ENCODE assay signal across 1 cellular context in the genomic region with DNA sequence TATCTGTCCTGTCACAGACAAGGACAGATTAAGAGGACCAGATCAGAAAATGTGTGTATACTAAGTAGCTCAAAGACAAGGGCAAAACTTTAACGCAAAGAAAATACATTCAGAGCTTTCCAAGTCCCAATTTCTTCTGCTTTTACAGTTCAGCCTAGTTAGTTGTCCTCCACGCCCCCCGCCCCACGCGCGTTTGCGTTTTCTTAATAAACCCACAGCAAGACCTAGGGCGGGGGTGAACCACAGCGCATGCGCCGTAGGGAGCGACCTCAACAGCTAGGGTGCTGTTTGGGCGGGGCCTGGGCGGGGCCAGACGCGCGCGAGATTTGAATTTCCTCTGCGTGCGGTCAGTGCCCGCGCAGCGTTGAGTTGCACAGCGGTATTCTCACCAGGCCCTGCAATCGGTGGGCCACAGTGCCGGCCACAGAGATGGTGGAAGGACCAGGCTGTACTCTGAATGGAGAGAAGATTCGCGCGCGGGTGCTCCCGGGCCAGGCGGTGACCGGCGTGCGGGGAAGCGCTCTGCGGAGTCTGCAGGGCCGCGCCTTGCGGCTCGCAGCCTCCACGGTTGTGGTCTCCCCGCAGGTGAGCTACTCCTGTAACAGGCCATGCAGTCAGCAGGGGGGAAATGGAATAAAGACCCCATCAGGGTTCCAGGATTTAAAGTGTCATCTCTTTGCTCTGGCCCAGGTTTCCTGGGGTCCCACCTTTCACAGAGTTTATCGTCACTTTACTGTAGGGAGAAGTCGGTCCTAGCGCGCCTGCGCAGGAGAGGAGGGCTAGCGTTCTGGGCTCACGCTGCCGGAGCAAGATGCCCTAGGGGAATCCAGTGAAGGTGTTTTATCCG.
TF ChIP-seq lines count a peak whose summit lies in the region.

A gene with protein sequence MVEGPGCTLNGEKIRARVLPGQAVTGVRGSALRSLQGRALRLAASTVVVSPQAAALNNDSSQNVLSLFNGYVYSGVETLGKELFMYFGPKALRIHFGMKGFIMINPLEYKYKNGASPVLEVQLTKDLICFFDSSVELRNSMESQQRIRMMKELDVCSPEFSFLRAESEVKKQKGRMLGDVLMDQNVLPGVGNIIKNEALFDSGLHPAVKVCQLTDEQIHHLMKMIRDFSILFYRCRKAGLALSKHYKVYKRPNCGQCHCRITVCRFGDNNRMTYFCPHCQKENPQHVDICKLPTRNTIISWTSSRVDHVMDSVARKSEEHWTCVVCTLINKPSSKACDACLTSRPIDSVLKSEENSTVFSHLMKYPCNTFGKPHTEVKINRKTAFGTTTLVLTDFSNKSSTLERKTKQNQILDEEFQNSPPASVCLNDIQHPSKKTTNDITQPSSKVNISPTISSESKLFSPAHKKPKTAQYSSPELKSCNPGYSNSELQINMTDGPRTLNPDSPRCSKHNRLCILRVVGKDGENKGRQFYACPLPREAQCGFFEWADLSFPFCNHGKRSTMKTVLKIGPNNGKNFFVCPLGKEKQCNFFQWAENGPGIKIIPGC (plus strand): TSS at position 350 of the 847 bp plus-strand sequence. CDS start 80 bp downstream, at position 430.

TF ChIP-seq in HepG2, 621 proteins besides CTCF, POLR2A, EP300 and RAD21 (continued from another document and continues in another):
- TF ChIP-seq, protein P1, sequence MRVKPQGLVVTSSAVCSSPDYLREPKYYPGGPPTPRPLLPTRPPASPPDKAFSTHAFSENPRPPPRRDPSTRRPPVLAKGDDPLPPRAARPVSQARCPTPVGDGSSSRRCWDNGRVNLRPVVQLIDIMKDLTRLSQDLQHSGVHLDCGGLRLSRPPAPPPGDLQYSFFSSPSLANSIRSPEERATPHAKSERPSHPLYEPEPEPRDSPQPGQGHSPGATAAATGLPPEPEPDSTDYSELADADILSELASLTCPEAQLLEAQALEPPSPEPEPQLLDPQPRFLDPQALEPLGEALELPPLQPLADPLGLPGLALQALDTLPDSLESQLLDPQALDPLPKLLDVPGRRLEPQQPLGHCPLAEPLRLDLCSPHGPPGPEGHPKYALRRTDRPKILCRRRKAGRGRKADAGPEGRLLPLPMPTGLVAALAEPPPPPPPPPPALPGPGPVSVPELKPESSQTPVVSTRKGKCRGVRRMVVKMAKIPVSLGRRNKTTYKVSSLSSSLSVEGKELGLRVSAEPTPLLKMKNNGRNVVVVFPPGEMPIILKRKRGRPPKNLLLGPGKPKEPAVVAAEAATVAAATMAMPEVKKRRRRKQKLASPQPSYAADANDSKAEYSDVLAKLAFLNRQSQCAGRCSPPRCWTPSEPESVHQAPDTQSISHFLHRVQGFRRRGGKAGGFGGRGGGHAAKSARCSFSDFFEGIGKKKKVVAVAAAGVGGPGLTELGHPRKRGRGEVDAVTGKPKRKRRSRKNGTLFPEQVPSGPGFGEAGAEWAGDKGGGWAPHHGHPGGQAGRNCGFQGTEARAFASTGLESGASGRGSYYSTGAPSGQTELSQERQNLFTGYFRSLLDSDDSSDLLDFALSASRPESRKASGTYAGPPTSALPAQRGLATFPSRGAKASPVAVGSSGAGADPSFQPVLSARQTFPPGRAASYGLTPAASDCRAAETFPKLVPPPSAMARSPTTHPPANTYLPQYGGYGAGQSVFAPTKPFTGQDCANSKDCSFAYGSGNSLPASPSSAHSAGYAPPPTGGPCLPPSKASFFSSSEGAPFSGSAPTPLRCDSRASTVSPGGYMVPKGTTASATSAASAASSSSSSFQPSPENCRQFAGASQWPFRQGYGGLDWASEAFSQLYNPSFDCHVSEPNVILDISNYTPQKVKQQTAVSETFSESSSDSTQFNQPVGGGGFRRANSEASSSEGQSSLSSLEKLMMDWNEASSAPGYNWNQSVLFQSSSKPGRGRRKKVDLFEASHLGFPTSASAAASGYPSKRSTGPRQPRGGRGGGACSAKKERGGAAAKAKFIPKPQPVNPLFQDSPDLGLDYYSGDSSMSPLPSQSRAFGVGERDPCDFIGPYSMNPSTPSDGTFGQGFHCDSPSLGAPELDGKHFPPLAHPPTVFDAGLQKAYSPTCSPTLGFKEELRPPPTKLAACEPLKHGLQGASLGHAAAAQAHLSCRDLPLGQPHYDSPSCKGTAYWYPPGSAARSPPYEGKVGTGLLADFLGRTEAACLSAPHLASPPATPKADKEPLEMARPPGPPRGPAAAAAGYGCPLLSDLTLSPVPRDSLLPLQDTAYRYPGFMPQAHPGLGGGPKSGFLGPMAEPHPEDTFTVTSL (CRISPR knock-in tag; IDR thresholded peaks at IDR 0.05; ENCODE audit: borderline replicate concordance), result 0 out of 2 replicates have a peak, but pooled peaks have one; percentile 13
- peak; percentile 42; the same call in 1 of the 2 replicates for TF ChIP-seq ZMAT3 (CRISPR knock-in tag; conservative IDR thresholded peaks at IDR 0.05)
- peak; percentile 46; the same call in 1 of the 2 replicates for TF ChIP-seq NFKB2 (CRISPR knock-in tag; IDR thresholded peaks at IDR 0.05; ENCODE audit: borderline replicate concordance)
- TF ChIP-seq ZNF777 (CRISPR knock-in tag; IDR thresholded peaks at IDR 0.05), result peak; percentile 64; the same call in 1 of the 2 replicates
- no peak for TF ChIP-seq SMYD3 (CRISPR knock-in tag; IDR thresholded peaks at IDR 0.05)
- TF ChIP-seq POLR2AphosphoS5 (IDR thresholded peaks at IDR 0.05; ENCODE audit: low read depth, low read length), result peak; percentile 70
- TF ChIP-seq ZNF878 (CRISPR knock-in tag; IDR thresholded peaks at IDR 0.05), result peak; percentile 88
- no peak for TF ChIP-seq NFRKB (IDR thresholded peaks at IDR 0.05)
- TF ChIP-seq ZNF547 (CRISPR knock-in tag; IDR thresholded peaks at IDR 0.05), result peak; percentile 80; the same call in 1 of the 2 replicates
- peak; percentile 93 for TF ChIP-seq CCDC6 (CRISPR knock-in tag; IDR thresholded peaks at IDR 0.05)
- TF ChIP-seq MBD4 (IDR thresholded peaks at IDR 0.05; ENCODE audit: borderline replicate concordance, low read length), result no peak
- peak; percentile 43; the same call in 1 of the 2 replicates for TF ChIP-seq ZNF274 (CRISPR knock-in tag; IDR thresholded peaks at IDR 0.05)
- TF ChIP-seq ZSCAN20 (CRISPR knock-in tag; IDR thresholded peaks at IDR 0.05; ENCODE audit: borderline replicate concordance), result no peak
- TF ChIP-seq, protein P2, sequence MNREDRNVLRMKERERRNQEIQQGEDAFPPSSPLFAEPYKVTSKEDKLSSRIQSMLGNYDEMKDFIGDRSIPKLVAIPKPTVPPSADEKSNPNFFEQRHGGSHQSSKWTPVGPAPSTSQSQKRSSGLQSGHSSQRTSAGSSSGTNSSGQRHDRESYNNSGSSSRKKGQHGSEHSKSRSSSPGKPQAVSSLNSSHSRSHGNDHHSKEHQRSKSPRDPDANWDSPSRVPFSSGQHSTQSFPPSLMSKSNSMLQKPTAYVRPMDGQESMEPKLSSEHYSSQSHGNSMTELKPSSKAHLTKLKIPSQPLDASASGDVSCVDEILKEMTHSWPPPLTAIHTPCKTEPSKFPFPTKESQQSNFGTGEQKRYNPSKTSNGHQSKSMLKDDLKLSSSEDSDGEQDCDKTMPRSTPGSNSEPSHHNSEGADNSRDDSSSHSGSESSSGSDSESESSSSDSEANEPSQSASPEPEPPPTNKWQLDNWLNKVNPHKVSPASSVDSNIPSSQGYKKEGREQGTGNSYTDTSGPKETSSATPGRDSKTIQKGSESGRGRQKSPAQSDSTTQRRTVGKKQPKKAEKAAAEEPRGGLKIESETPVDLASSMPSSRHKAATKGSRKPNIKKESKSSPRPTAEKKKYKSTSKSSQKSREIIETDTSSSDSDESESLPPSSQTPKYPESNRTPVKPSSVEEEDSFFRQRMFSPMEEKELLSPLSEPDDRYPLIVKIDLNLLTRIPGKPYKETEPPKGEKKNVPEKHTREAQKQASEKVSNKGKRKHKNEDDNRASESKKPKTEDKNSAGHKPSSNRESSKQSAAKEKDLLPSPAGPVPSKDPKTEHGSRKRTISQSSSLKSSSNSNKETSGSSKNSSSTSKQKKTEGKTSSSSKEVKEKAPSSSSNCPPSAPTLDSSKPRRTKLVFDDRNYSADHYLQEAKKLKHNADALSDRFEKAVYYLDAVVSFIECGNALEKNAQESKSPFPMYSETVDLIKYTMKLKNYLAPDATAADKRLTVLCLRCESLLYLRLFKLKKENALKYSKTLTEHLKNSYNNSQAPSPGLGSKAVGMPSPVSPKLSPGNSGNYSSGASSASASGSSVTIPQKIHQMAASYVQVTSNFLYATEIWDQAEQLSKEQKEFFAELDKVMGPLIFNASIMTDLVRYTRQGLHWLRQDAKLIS (CRISPR knock-in tag; IDR thresholded peaks at IDR 0.05), result no peak
- peak; percentile 63; the same call in 1 of the 2 replicates for TF ChIP-seq ZFP41 (CRISPR knock-in tag; IDR thresholded peaks at IDR 0.05; ENCODE audit: borderline replicate concordance)
- no peak for TF ChIP-seq ZNF3 (CRISPR knock-in tag; IDR thresholded peaks at IDR 0.05)
- no peak for TF ChIP-seq ATRX (CRISPR knock-in tag; IDR thresholded peaks at IDR 0.05; ENCODE audit: borderline replicate concordance)
- TF ChIP-seq, protein P3, sequence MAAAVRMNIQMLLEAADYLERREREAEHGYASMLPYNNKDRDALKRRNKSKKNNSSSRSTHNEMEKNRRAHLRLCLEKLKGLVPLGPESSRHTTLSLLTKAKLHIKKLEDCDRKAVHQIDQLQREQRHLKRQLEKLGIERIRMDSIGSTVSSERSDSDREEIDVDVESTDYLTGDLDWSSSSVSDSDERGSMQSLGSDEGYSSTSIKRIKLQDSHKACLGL (CRISPR knock-in tag; IDR thresholded peaks at IDR 0.05), result peak; percentile 93; the same call in 1 of the 2 replicates
- TF ChIP-seq ZNF460 (CRISPR knock-in tag; IDR thresholded peaks at IDR 0.05; ENCODE audit: borderline replicate concordance), result no peak
- TF ChIP-seq HDAC2 (CRISPR knock-in tag; IDR thresholded peaks at IDR 0.05), result peak; percentile 84
- no peak for TF ChIP-seq RNF2 (conservative IDR thresholded peaks at IDR 0.05; ENCODE audit: low read depth)
- TF ChIP-seq, protein P4, sequence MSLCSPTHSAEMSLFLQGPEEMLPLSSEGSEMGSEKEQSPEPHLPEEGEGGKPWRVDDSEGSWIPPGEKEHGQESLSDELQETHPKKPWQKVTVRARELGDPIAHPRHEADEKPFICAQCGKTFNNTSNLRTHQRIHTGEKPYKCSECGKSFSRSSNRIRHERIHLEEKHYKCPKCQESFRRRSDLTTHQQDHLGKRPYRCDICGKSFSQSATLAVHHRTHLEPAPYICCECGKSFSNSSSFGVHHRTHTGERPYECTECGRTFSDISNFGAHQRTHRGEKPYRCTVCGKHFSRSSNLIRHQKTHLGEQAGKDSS (CRISPR knock-in tag; IDR thresholded peaks at IDR 0.05; ENCODE audit: borderline replicate concordance, low read depth), result peak; percentile 48; the same call in 1 of the 2 replicates
- peak; percentile 31; the same call in 1 of the 2 replicates for TF ChIP-seq JUNB (CRISPR knock-in tag; IDR thresholded peaks at IDR 0.05; ENCODE audit: borderline replicate concordance)
- no peak for TF ChIP-seq JUND (CRISPR knock-in tag; IDR thresholded peaks at IDR 0.05)
- TF ChIP-seq TCF7 (IDR thresholded peaks at IDR 0.05; ENCODE audit: low read depth), result no peak
- TF ChIP-seq, protein P5, sequence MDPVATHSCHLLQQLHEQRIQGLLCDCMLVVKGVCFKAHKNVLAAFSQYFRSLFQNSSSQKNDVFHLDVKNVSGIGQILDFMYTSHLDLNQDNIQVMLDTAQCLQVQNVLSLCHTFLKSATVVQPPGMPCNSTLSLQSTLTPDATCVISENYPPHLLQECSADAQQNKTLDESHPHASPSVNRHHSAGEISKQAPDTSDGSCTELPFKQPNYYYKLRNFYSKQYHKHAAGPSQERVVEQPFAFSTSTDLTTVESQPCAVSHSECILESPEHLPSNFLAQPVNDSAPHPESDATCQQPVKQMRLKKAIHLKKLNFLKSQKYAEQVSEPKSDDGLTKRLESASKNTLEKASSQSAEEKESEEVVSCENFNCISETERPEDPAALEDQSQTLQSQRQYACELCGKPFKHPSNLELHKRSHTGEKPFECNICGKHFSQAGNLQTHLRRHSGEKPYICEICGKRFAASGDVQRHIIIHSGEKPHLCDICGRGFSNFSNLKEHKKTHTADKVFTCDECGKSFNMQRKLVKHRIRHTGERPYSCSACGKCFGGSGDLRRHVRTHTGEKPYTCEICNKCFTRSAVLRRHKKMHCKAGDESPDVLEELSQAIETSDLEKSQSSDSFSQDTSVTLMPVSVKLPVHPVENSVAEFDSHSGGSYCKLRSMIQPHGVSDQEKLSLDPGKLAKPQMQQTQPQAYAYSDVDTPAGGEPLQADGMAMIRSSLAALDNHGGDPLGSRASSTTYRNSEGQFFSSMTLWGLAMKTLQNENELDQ (CRISPR knock-in tag; IDR thresholded peaks at IDR 0.05; ENCODE audit: borderline replicate concordance), result 0 out of 2 replicates have a peak, but pooled peaks have one; percentile 43
- TF ChIP-seq, protein P6, sequence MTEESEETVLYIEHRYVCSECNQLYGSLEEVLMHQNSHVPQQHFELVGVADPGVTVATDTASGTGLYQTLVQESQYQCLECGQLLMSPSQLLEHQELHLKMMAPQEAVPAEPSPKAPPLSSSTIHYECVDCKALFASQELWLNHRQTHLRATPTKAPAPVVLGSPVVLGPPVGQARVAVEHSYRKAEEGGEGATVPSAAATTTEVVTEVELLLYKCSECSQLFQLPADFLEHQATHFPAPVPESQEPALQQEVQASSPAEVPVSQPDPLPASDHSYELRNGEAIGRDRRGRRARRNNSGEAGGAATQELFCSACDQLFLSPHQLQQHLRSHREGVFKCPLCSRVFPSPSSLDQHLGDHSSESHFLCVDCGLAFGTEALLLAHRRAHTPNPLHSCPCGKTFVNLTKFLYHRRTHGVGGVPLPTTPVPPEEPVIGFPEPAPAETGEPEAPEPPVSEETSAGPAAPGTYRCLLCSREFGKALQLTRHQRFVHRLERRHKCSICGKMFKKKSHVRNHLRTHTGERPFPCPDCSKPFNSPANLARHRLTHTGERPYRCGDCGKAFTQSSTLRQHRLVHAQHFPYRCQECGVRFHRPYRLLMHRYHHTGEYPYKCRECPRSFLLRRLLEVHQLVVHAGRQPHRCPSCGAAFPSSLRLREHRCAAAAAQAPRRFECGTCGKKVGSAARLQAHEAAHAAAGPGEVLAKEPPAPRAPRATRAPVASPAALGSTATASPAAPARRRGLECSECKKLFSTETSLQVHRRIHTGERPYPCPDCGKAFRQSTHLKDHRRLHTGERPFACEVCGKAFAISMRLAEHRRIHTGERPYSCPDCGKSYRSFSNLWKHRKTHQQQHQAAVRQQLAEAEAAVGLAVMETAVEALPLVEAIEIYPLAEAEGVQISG (CRISPR knock-in tag; IDR thresholded peaks at IDR 0.05), result peak; percentile 66
- TF ChIP-seq ARNT (IDR thresholded peaks at IDR 0.05), result no peak
- 0 out of 2 replicates have a peak, but pooled peaks have one; percentile 17 for TF ChIP-seq ZNF543 (CRISPR knock-in tag; IDR thresholded peaks at IDR 0.05)
- TF ChIP-seq, protein P7, sequence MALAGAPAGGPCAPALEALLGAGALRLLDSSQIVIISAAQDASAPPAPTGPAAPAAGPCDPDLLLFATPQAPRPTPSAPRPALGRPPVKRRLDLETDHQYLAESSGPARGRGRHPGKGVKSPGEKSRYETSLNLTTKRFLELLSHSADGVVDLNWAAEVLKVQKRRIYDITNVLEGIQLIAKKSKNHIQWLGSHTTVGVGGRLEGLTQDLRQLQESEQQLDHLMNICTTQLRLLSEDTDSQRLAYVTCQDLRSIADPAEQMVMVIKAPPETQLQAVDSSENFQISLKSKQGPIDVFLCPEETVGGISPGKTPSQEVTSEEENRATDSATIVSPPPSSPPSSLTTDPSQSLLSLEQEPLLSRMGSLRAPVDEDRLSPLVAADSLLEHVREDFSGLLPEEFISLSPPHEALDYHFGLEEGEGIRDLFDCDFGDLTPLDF (CRISPR knock-in tag; IDR thresholded peaks at IDR 0.05), result peak; percentile 96
- TF ChIP-seq SAP130 (CRISPR knock-in tag; IDR thresholded peaks at IDR 0.05; ENCODE audit: low read depth), result peak; percentile 100
